ENCODE assay signal across 9 cellular contexts in the genomic region with DNA sequence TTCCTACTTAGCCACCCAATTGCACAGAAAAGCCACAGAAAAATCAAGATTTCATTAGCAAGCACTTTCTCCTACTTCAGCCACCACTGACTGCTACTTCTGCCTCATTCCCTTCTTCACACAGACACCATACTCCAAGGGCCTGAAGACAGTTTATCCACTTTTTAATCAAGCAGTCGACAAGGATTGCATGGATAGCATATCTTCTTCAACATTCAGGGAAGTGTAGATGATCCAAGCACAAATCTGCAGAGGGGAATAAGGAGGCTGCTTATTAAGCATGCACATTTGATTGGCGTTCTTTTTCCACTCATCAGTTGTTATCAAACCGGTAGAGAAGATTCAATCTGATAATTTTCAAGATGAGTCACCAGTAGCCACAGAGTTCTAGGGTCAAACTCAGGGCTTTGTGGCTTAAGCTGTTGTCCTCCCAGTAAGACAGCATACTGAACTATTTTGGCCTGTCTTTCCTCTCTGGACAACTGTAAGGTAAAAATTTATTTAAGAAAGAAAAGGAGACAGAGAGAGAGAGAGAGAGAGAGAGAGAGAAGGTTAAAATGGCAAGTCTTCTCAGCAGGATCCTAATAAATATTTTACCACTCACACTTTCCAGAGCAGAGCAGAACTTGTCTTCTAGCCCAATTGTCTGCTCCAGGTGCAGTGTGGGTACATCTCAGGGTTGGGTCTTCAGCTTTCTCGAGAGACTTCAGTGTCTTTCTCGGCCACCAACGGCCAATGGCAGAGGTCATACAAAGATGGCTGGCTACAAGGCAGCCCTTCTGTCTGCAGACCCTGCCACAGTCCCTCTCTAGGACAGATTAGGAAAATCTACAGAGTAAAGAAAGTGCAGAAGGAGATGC.
DNase-seq lines count a peak whose midpoint lies in the region; ATAC-seq and TF ChIP-seq lines count a peak whose summit lies in the region.
"Had no signal": no experiment of that assay in that cellular context is flagged by ENCODE, and none has a peak within 500 bp of the region (broad histone marks: within the 10 kb centered on the region; RNA-seq: fewer than 3 reads in every experiment).

No MANE protein-coding gene starts in this region.

- peaks cover 9% of the 10 kb centered on the region; the same call in 1 of the 2 replicates for H3F3A ChIP-seq in PC-9 (ENCODE audit: insufficient read depth, low read depth)

- H3K27ac ChIP-seq in PC-9 (peak overlapping the region; percentile 32; the same call in 1 of the 2 replicates), left lung (peak overlapping the region; percentile 34 to 62), endodermal cell (ENCODE audit: low read depth, low read length) (no peak overlapping the region)

- ATAC-seq in GM18870 (IDR thresholded peaks at IDR 0.05; ENCODE audit: unreplicated experiment): peak; percentile 94
- peak; percentile 97 for ATAC-seq in HG02623 (IDR thresholded peaks at IDR 0.05; ENCODE audit: unreplicated experiment)
- ATAC-seq in left lung: peak; percentile 10
- ATAC-seq in Right ventricle myocardium inferior: no peak

- H3K9me3 ChIP-seq in PC-9 (ENCODE audit: insufficient read depth, low read depth) (no peaks in the 10 kb centered on the region), left lung (no peaks in the 10 kb centered on the region), endodermal cell (ENCODE audit: control insufficient read depth, low read length) (no peaks in the 10 kb centered on the region)

- peaks cover 7% of the 10 kb centered on the region for H3K4me1 Mint-ChIP-seq in endodermal cell

- POLR2A ChIA-PET in PC-9 (lab: Charles Lee; ENCODE audit: unreplicated experiment): interaction anchor here (0.7 kb wide), 2 partner anchors 9 to 128 kb away, joined by 3 to 13 read pairs; no protein-coding TSS in a partner anchor

- H3K4me1 ChIP-seq in PC-9 (replicated peaks; ENCODE audit: insufficient read depth) (peaks cover 22% of the 10 kb centered on the region), left lung (peaks cover 4% of the 10 kb centered on the region in 2 donors), endodermal cell (ENCODE audit: control insufficient read depth, insufficient read depth, low read length) (no peaks in the 10 kb centered on the region)

- no peaks in the 10 kb centered on the region for H3K79me2 ChIP-seq in PC-9 (ENCODE audit: low read depth)

- H3K4me2 ChIP-seq in PC-9: peak overlapping the region; percentile 32

- no peaks in the 10 kb centered on the region for H3K9me3 Mint-ChIP-seq in endodermal cell
- H3K9me3 Mint-ChIP-seq: memory B cell had no signal

- peak; percentile 21 to 76 for DNase-seq in PC-9
- DNase-seq in left lung: no peak
- no peak for DNase-seq in NCI-H526 (lab: John Stamatoyannopoulos, UW)
- DNase-seq in epidermal melanocyte (ENCODE audit: insufficient read length, low spot score): no peak
- no peak for DNase-seq in endodermal cell
- no peak for DNase-seq in Right ventricle myocardium inferior (ENCODE audit: missing footprints)

- H3K4me3 ChIP-seq in PC-9: no peak overlapping the region
- H3K4me3 ChIP-seq in left lung: no peak overlapping the region
- no peak overlapping the region for H3K4me3 ChIP-seq in endodermal cell (ENCODE audit: low read length)

- H2AFZ ChIP-seq in PC-9: no peak overlapping the region

- no TSS peak for BruUV-seq in PC-9 (replicated peaks; lab: Mats Ljungman, UMichigan)

- H3K36me3 ChIP-seq in PC-9 (ENCODE audit: low read depth) (no peaks in the 10 kb centered on the region), left lung (no peaks in the 10 kb centered on the region), endodermal cell (ENCODE audit: control insufficient read depth, insufficient read depth, low read length) (no peaks in the 10 kb centered on the region)

- H3K9me2 ChIP-seq in PC-9 (ENCODE audit: insufficient read depth): no peaks in the 10 kb centered on the region

- 89 to 93% methylated on average over 6 of the region's 6 CpGs for WGBS in endodermal cell (ENCODE audit: insufficient coverage in 1 of 2, insufficient read length in 1 of 2), 2 experiments

- H3K9ac ChIP-seq in endodermal cell (ENCODE audit: extremely low read depth, low read length, poor library complexity, severe bottlenecking): no peak overlapping the region

- no peaks in the 10 kb centered on the region for H3K36me3 Mint-ChIP-seq in endodermal cell (ENCODE audit: low read depth)
- H3K36me3 Mint-ChIP-seq: memory B cell had no signal

- no peaks in the 10 kb centered on the region for H4K20me1 ChIP-seq in PC-9 (ENCODE audit: insufficient read depth)

- intact Hi-C loops in PC-9 (cut with micrococcal nuclease; ENCODE audit: unreplicated experiment): loop anchor here (1.0 kb wide), 1 partner anchor 72 kb away; no protein-coding TSS in a partner anchor
- intact Hi-C loops in left lung (cut with DNase I): no loop called here
- intact Hi-C loops in Right ventricle myocardium inferior (cut with DNase I): no loop called here

- CTCF ChIA-PET in PC-9 (lab: Charles Lee): interaction anchor here (0.6 kb wide), 1 partner anchor 158 kb away, joined by 4 read pairs; no protein-coding TSS in a partner anchor

- no peak overlapping the region for H3K27ac Mint-ChIP-seq in endodermal cell
- H3K27ac Mint-ChIP-seq: memory B cell had no signal

- no peaks in the 10 kb centered on the region for H3K27me3 ChIP-seq in PC-9 (ENCODE audit: insufficient read depth, low read depth)
- H3K27me3 ChIP-seq in left lung: no peaks in the 10 kb centered on the region
- H3K27me3 ChIP-seq in endodermal cell (ENCODE audit: control insufficient read depth, insufficient read depth, low read length, poor library complexity, severe bottlenecking): no peaks in the 10 kb centered on the region

- H3K27me3 Mint-ChIP-seq in endodermal cell (ENCODE audit: insufficient read depth): no peaks in the 10 kb centered on the region
- H3K27me3 Mint-ChIP-seq: memory B cell had no signal

- H3K4me3 Mint-ChIP-seq in endodermal cell: no peak overlapping the region
- H3K4me3 Mint-ChIP-seq: memory B cell had no signal

- TF ChIP-seq CTCF in PC-9 (conservative IDR thresholded peaks at IDR 0.05) (no peak), left lung (IDR thresholded peaks at IDR 0.05) (no peak), endodermal cell (conservative IDR thresholded peaks at IDR 0.05) (no peak)

Comparison
In these comparisons a context has a peak if more than half of its experiments do, and no peak if none do; other contexts are left out.
1. DNase-seq: peak in PC-9 (2 of 2); none in left lung (0 of 2), NCI-H526 (0 of 2), epidermal melanocyte (single experiment), endodermal cell (single experiment) and Right ventricle myocardium inferior (single experiment).